In the genomic region with DNA sequence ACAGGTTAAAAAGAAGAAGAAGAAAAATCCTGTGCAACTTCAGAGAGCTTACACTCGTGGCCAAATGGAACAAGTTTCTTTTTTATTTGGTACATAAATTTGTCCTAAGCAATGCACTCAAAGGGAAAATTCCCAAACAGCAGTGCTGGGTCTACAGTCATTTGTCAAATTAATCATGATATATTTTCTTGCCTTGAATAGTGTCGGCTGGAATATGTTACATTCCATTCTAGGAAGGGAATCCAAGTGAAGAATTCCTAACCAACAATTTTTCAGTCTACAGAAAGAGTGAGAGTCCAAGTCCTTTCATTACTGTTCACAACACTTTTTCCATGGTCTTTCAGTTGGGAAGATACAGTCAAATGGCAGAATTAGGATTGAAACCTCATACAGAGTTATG, we compare ENCODE assay signal across 21 cellular contexts.
A peak's percentile ranks its signal among the peaks of the same experiment; 100 is the strongest.
DNase-seq lines count a peak whose midpoint lies in the region; ATAC-seq and TF ChIP-seq lines count a peak whose summit lies in the region.
"Had no signal": no experiment of that assay in that cellular context is flagged by ENCODE, and none has a peak within 500 bp of the region (broad histone marks: within the 10 kb centered on the region; RNA-seq: fewer than 3 reads in every experiment).

No MANE protein-coding gene starts in this region.

- peak overlapping the region in 1 of 2 donors; percentile 8 for H3K4me3 ChIP-seq in muscle layer of colon (ENCODE audit: low read depth in 1 of 2, low read length in 2 of 2)
- no peak overlapping the region for H3K4me3 ChIP-seq in GM23338
- H3K4me3 ChIP-seq: BLaER1, Peyer's patch had no signal

- ATAC-seq in GM23338, result no peak
- no peak for ATAC-seq in HG02623 (IDR thresholded peaks at IDR 0.05; ENCODE audit: unreplicated experiment)
- no peak for ATAC-seq in natural killer cell
- ATAC-seq: HCT116 had no signal

- H3K4me3 Mint-ChIP-seq in GM23338, result no peak overlapping the region
- no peak overlapping the region for H3K4me3 Mint-ChIP-seq in natural killer cell
- H3K4me3 Mint-ChIP-seq: CD4-positive, alpha-beta memory T cell had no signal

- H3K9me3 ChIP-seq in muscle layer of colon (ENCODE audit: low read length), result no peaks in the 10 kb centered on the region
- H3K9me3 ChIP-seq: BLaER1, Caco-2, Peyer's patch had no signal

- intact Hi-C loops in natural killer cell (cut with micrococcal nuclease), result no loop called here

- H3K9me3 Mint-ChIP-seq in GM23338, result no peaks in the 10 kb centered on the region
- H3K9me3 Mint-ChIP-seq in natural killer cell, result no peaks in the 10 kb centered on the region
- H3K9me3 Mint-ChIP-seq: CD4-positive, alpha-beta memory T cell had no signal

- H3K27me3 ChIP-seq in muscle layer of colon (ENCODE audit: control insufficient read depth in 1 of 2, insufficient read depth in 2 of 2, low read length in 2 of 2) (no peaks in the 10 kb centered on the region), GM23338 (ENCODE audit: insufficient read depth) (no peaks in the 10 kb centered on the region)
- H3K27me3 ChIP-seq: BLaER1, Peyer's patch had no signal

- H3K79me2 ChIP-seq in GM23338 (replicated peaks; ENCODE audit: insufficient read depth), result no peaks in the 10 kb centered on the region

- H3K4me1 Mint-ChIP-seq in GM23338, result peaks cover 5% of the 10 kb centered on the region; the same call in 2 of the 3 replicates
- H3K4me1 Mint-ChIP-seq in natural killer cell, result no peaks in the 10 kb centered on the region

- TF ChIP-seq CTCF in GM23338 (conservative IDR thresholded peaks at IDR 0.05; ENCODE audit: low read depth in 2 of 2) (no peak), natural killer cell (IDR thresholded peaks at IDR 0.05) (no peak)

- H4K20me1 ChIP-seq in GM23338 (replicated peaks; ENCODE audit: insufficient read depth), result no peaks in the 10 kb centered on the region
- H4K20me1 ChIP-seq: BLaER1 had no signal

- H3K27me3 Mint-ChIP-seq in GM23338 (ENCODE audit: insufficient read depth, low read depth, poor library complexity), result no peaks in the 10 kb centered on the region
- H3K27me3 Mint-ChIP-seq in natural killer cell (ENCODE audit: low read depth in 2 of 2), result no peaks in the 10 kb centered on the region

- H3K36me3 Mint-ChIP-seq in GM23338 (ENCODE audit: low read depth), result no peaks in the 10 kb centered on the region
- no peaks in the 10 kb centered on the region for H3K36me3 Mint-ChIP-seq in natural killer cell
- H3K36me3 Mint-ChIP-seq: CD4-positive, alpha-beta memory T cell had no signal

- H3K9me2 ChIP-seq in GM23338 (ENCODE audit: insufficient read depth), result peaks cover 6% of the 10 kb centered on the region; the same call in 1 of the 2 replicates

- H3F3A ChIP-seq in GM23338 (replicated peaks; ENCODE audit: low read depth), result no peaks in the 10 kb centered on the region

- H3K36me3 ChIP-seq in muscle layer of colon (ENCODE audit: insufficient read depth, low read length) (no peaks in the 10 kb centered on the region), GM23338 (ENCODE audit: insufficient read depth) (no peaks in the 10 kb centered on the region)
- H3K36me3 ChIP-seq: Peyer's patch had no signal

- no peak overlapping the region for H2AFZ ChIP-seq in GM23338

- no peak overlapping the region for H3K4me2 ChIP-seq in GM23338
- H3K4me2 ChIP-seq: BLaER1 had no signal

- DNase-seq in NCI-H226 (peak; percentile 30), astrocyte of the hippocampus (ENCODE audit: low read depth, low spot score) (peak; percentile 61), glomerular visceral epithelial cell (ENCODE audit: extremely low spot score) (no peak), GM23338 (ENCODE audit: low spot score) (no peak), natural killer cell (no peak)
- DNase-seq: Caco-2; CD4-positive, alpha-beta memory T cell; DMS 273 treated with DMSO at 0.1 percent for 48 hours; DMS79 treated with DMSO at 0.1 percent for 48 hours; Karpas-422; MV-4-11; NCI-H1105 treated with DMSO at 0.1 percent for 48 hours; NCI-H1694; NCI-H2081; NCI-H2171; NCI-H524 treated with DMSO at 0.1 percent for 48 hours; Peyer's patch had no signal

- H3K27ac ChIP-seq in muscle layer of colon (ENCODE audit: low read depth, low read length) (peak overlapping the region; percentile 25), GM23338 (ENCODE audit: low read depth) (no peak overlapping the region)
- H3K27ac ChIP-seq: BLaER1, Peyer's patch had no signal

- peaks cover 9% of the 10 kb centered on the region for H3K4me1 ChIP-seq in muscle layer of colon (ENCODE audit: insufficient read depth, low read length)
- no peaks in the 10 kb centered on the region for H3K4me1 ChIP-seq in GM23338 (ENCODE audit: insufficient read depth)
- H3K4me1 ChIP-seq: BLaER1, Caco-2, Peyer's patch had no signal

- H3K27ac Mint-ChIP-seq in GM23338, result no peak overlapping the region
- H3K27ac Mint-ChIP-seq in natural killer cell, result no peak overlapping the region
- H3K27ac Mint-ChIP-seq: CD4-positive, alpha-beta memory T cell had no signal

- H3K9ac ChIP-seq in muscle layer of colon (ENCODE audit: low read length), result no peak overlapping the region
- H3K9ac ChIP-seq: BLaER1 had no signal

TF ChIP-seq in GM23338, 12 proteins besides CTCF, POLR2A, EP300 and RAD21:
- no peak for TF ChIP-seq NANOG (IDR thresholded peaks at IDR 0.05; ENCODE audit: borderline replicate concordance)
- TF ChIP-seq STAT1 (IDR thresholded peaks at IDR 0.05; ENCODE audit: unreplicated experiment), result no peak
- TF ChIP-seq ZNF331 (CRISPR knock-in tag; IDR thresholded peaks at IDR 0.05; ENCODE audit: low read depth), result no peak
- no peak for TF ChIP-seq CREB1 (CRISPR knock-in tag; IDR thresholded peaks at IDR 0.05; ENCODE audit: low read depth)
- TF ChIP-seq EZH2phosphoT487 (IDR thresholded peaks at IDR 0.05; ENCODE audit: unreplicated experiment), result no peak
- TF ChIP-seq EZH2 (IDR thresholded peaks at IDR 0.05; ENCODE audit: low read depth, unreplicated experiment), result no peak
- no peak for TF ChIP-seq REST (IDR thresholded peaks at IDR 0.05; ENCODE audit: unreplicated experiment)

Comparison
In these comparisons a context has a peak if more than half of its experiments do, and no peak if none do; other contexts are left out.
1. DNase-seq: peak in NCI-H226 (single experiment) and astrocyte of the hippocampus (single experiment); none in glomerular visceral epithelial cell (single experiment), GM23338 (single experiment) and natural killer cell (single experiment).